ENCODE assay signal across 19 cellular contexts in genomic region chr1:151918819-151919218, GRCh38. TPM values are rescaled to one million over a fixed set of nuclear protein-coding genes. Genes with fewer than 3 reads are reported as not detected.
DNase-seq lines count a peak whose midpoint lies in the region; ATAC-seq, FAIRE-seq and TF ChIP-seq lines count a peak whose summit lies in the region.
"Had no signal": no experiment of that assay in that cellular context is flagged by ENCODE, and none has a peak within 500 bp of the region (broad histone marks: within the 10 kb centered on the region; RNA-seq: fewer than 3 reads in every experiment).

No MANE protein-coding gene starts in this region.

- no peak for FAIRE-seq in RCC 7860 (lab: Jason Lieb, UNC)
- FAIRE-seq: GM12892, HTR-8/SVneo had no signal

- H3K4me1 ChIP-seq in Karpas-422 (ENCODE audit: low read length), result peaks cover 59% of the 10 kb centered on the region
- H3K4me1 ChIP-seq in PC-9 (replicated peaks; ENCODE audit: insufficient read depth), result peaks cover 74% of the 10 kb centered on the region
- H3K4me1 ChIP-seq: BLaER1, HAP-1 had no signal

- H3F3A ChIP-seq in PC-9 (ENCODE audit: insufficient read depth, low read depth), result peaks cover 17% of the 10 kb centered on the region

- no TSS peak for BruUV-seq in PC-9 (replicated peaks; lab: Mats Ljungman, UMichigan)

- H3K4me2 ChIP-seq in Karpas-422 (ENCODE audit: low read depth, low read length, poor library complexity, severe bottlenecking) (no peak overlapping the region), PC-9 (peak overlapping the region; percentile 39)
- H3K4me2 ChIP-seq: BLaER1 had no signal

- no peaks in the 10 kb centered on the region for H3K9me3 Mint-ChIP-seq in activated T-cell treated with anti-CD3 and anti-CD28 coated beads, Interleukin-2, amount 50 U/mL, for 72 hours
- H3K9me3 Mint-ChIP-seq in stimulated activated memory B cell treated with anti-CD40 and anti-IgM and Interleukin-4, amounts not matched to agents 10 μg/mL and 1 μg/mL and 100 μg/mL, for 72 hours, result no peaks in the 10 kb centered on the region
- H3K9me3 Mint-ChIP-seq: CD14-positive monocyte had no signal

- H3K4me3 ChIP-seq in Karpas-422 (ENCODE audit: low read length) (no peak overlapping the region), PC-9 (no peak overlapping the region)
- H3K4me3 ChIP-seq: BLaER1, GM23248, HAP-1 had no signal

- DNase-seq in activated T-cell treated with anti-CD3 and anti-CD28 coated beads, Interleukin-2, amount 50 U/mL, for 72 hours, result no peak
- DNase-seq in activated T-cell treated with anti-CD3 and anti-CD28 coated beads, Interleukin-2, amount 50 U/mL, for 48 hours, result no peak
- peak; percentile 36 for DNase-seq in Karpas-422
- DNase-seq in PC-9, result no peak
- DNase-seq in activated CD4-positive, alpha-beta T cell treated with anti-CD3 and anti-CD28 coated beads, Interleukin-2, amount 50 U/mL, for 1 hour, result no peak
- DNase-seq in RCC 7860 (ENCODE audit: low spot score), result no peak
- DNase-seq: 8988T; CD4-positive, alpha-beta memory T cell; DMS153; DMS79; GDM1; GM23248 had no signal

- H3K27me3 Mint-ChIP-seq in activated T-cell treated with anti-CD3 and anti-CD28 coated beads, Interleukin-2, amount 50 U/mL, for 72 hours (ENCODE audit: low read depth), result no peaks in the 10 kb centered on the region
- no peaks in the 10 kb centered on the region for H3K27me3 Mint-ChIP-seq in stimulated activated memory B cell treated with anti-CD40 and anti-IgM and Interleukin-4, amounts not matched to agents 10 μg/mL and 1 μg/mL and 100 μg/mL, for 72 hours

- H2AFZ ChIP-seq in Karpas-422 (ENCODE audit: low read length) (no peak overlapping the region), PC-9 (no peak overlapping the region)
- H2AFZ ChIP-seq: GM23248 had no signal

- peak overlapping the region; percentile 99 for H3K27ac ChIP-seq in Karpas-422 (ENCODE audit: low read length)
- peak overlapping the region; percentile 67 for H3K27ac ChIP-seq in PC-9
- H3K27ac ChIP-seq: BLaER1, GM23248 had no signal

- no peaks in the 10 kb centered on the region for H3K36me3 ChIP-seq in Karpas-422 (ENCODE audit: insufficient read depth, low read length)
- H3K36me3 ChIP-seq in PC-9 (ENCODE audit: low read depth), result no peaks in the 10 kb centered on the region
- H3K36me3 ChIP-seq: BLaER1, HAP-1 had no signal

- intact Hi-C loops in PC-9 (cut with micrococcal nuclease; ENCODE audit: unreplicated experiment), result no loop called here

- H3K27me3 ChIP-seq in Karpas-422 (ENCODE audit: low read length) (no peaks in the 10 kb centered on the region), PC-9 (ENCODE audit: insufficient read depth, low read depth) (no peaks in the 10 kb centered on the region)
- H3K27me3 ChIP-seq: BLaER1 had no signal

- CTCF ChIA-PET in PC-9 (lab: Charles Lee), result no interaction called here

- H3K9me3 ChIP-seq in Karpas-422 (ENCODE audit: low read length) (no peaks in the 10 kb centered on the region), PC-9 (ENCODE audit: insufficient read depth, low read depth) (no peaks in the 10 kb centered on the region)
- H3K9me3 ChIP-seq: BLaER1, HAP-1 had no signal

- H3K4me1 Mint-ChIP-seq in activated T-cell treated with anti-CD3 and anti-CD28 coated beads, Interleukin-2, amount 50 U/mL, for 72 hours (ENCODE audit: low read depth), result no peaks in the 10 kb centered on the region
- H3K4me1 Mint-ChIP-seq in stimulated activated memory B cell treated with anti-CD40 and anti-IgM and Interleukin-4, amounts not matched to agents 10 μg/mL and 1 μg/mL and 100 μg/mL, for 72 hours, result peaks cover 39% of the 10 kb centered on the region

- no peaks in the 10 kb centered on the region for H3K9me2 ChIP-seq in Karpas-422 (replicated peaks; ENCODE audit: insufficient read depth, low read length)
- H3K9me2 ChIP-seq in PC-9 (ENCODE audit: insufficient read depth), result no peaks in the 10 kb centered on the region

- peak overlapping the region; percentile 1 for H3K27ac Mint-ChIP-seq in activated T-cell treated with anti-CD3 and anti-CD28 coated beads, Interleukin-2, amount 50 U/mL, for 72 hours
- peak overlapping the region; percentile 92 for H3K27ac Mint-ChIP-seq in stimulated activated memory B cell treated with anti-CD40 and anti-IgM and Interleukin-4, amounts not matched to agents 10 μg/mL and 1 μg/mL and 100 μg/mL, for 72 hours

- H4K20me1 ChIP-seq in Karpas-422 (ENCODE audit: insufficient read depth, low read depth, low read length) (no peaks in the 10 kb centered on the region), PC-9 (ENCODE audit: insufficient read depth) (no peaks in the 10 kb centered on the region)
- H4K20me1 ChIP-seq: BLaER1 had no signal

- POLR2A ChIA-PET in PC-9 (lab: Charles Lee; ENCODE audit: unreplicated experiment), result no interaction called here

- H3K79me2 ChIP-seq in Karpas-422 (ENCODE audit: low read length) (no peaks in the 10 kb centered on the region), PC-9 (ENCODE audit: low read depth) (no peaks in the 10 kb centered on the region)

- H3K36me3 Mint-ChIP-seq in activated T-cell treated with anti-CD3 and anti-CD28 coated beads, Interleukin-2, amount 50 U/mL, for 72 hours (ENCODE audit: insufficient read depth in 2 of 2), result no peaks in the 10 kb centered on the region
- no peaks in the 10 kb centered on the region for H3K36me3 Mint-ChIP-seq in stimulated activated memory B cell treated with anti-CD40 and anti-IgM and Interleukin-4, amounts not matched to agents 10 μg/mL and 1 μg/mL and 100 μg/mL, for 72 hours
- H3K36me3 Mint-ChIP-seq: CD14-positive monocyte; CD4-positive, alpha-beta memory T cell had no signal

- TF ChIP-seq CTCF in PC-9 (conservative IDR thresholded peaks at IDR 0.05), result no peak

- ATAC-seq in activated T-cell treated with anti-CD3 and anti-CD28 coated beads, Interleukin-2, amount 50 U/mL, for 72 hours (replicated peaks in 1 of 2), result no peak
- ATAC-seq in stimulated activated memory B cell treated with anti-CD40 and anti-IgM and Interleukin-4, amounts not matched to agents 10 μg/mL and 1 μg/mL and 100 μg/mL, for 72 hours, result no peak
- ATAC-seq in GM18498 (IDR thresholded peaks at IDR 0.05; ENCODE audit: unreplicated experiment), result no peak

- no peak overlapping the region for H3K9ac ChIP-seq in Karpas-422 (ENCODE audit: low read length)
- H3K9ac ChIP-seq: BLaER1, GM23248 had no signal

- no peak overlapping the region for H3K4me3 Mint-ChIP-seq in activated T-cell treated with anti-CD3 and anti-CD28 coated beads, Interleukin-2, amount 50 U/mL, for 72 hours
- no peak overlapping the region for H3K4me3 Mint-ChIP-seq in stimulated activated memory B cell treated with anti-CD40 and anti-IgM and Interleukin-4, amounts not matched to agents 10 μg/mL and 1 μg/mL and 100 μg/mL, for 72 hours
- H3K4me3 Mint-ChIP-seq: CD14-positive monocyte; CD4-positive, alpha-beta memory T cell had no signal

RNA-seq across cellular contexts. Expression of gene THEM4, which starts 9.5 kb away (rescaled TPM):
- total RNA-seq in activated T-cell treated with anti-CD3 and anti-CD28 coated beads, Interleukin-2, amount 50 U/mL, for 72 hours, result 10 to 100 TPM; 40.5 to 41.5 TPM
- 51.8 and 87.8 TPM in 2 replicates for total RNA-seq in Karpas-422 (2014; rRNA removed; shearing (Covaris generic); ENCODE audit: low replicate concordance)
- total RNA-seq in PC-9 (2021), result 24.1 and 41.4 TPM in 2 replicates
